In genomic region chr11:20112291-20113146, GRCh38 we compare ENCODE assay signal across 1 cellular context.
TF ChIP-seq lines count a peak whose summit lies in the region.

No MANE protein-coding gene starts in this region.

TF ChIP-seq in HEK293, 187 proteins besides CTCF, POLR2A, EP300 and RAD21 (continued from another document and continues in another):
- no peak for TF ChIP-seq ZNF555 (tag by site-specific recombination; conservative IDR thresholded peaks at IDR 0.05)
- TF ChIP-seq ZNF174 (tag by site-specific recombination; IDR thresholded peaks at IDR 0.05): no peak
- no peak for TF ChIP-seq ZNF16 (tag by site-specific recombination; IDR thresholded peaks at IDR 0.05; ENCODE audit: low read depth)
- TF ChIP-seq ZNF645 (tag by site-specific recombination; IDR thresholded peaks at IDR 0.05): no peak
- TF ChIP-seq RBAK (tag by site-specific recombination; IDR thresholded peaks at IDR 0.05): peak; percentile 68; the same call in 1 of the 2 replicates
- TF ChIP-seq PBX3 (CRISPR knock-in tag; IDR thresholded peaks at IDR 0.05): 0 out of 2 replicates have a peak, but pooled peaks have one; percentile 56
- TF ChIP-seq ZNF629 (tag by site-specific recombination; IDR thresholded peaks at IDR 0.05): peak; percentile 87
- peak; percentile 79 for TF ChIP-seq ZNF76 (tag by site-specific recombination; IDR thresholded peaks at IDR 0.05; ENCODE audit: borderline replicate concordance, low read depth)
- TF ChIP-seq PRDM2 (tag by site-specific recombination; IDR thresholded peaks at IDR 0.05; ENCODE audit: borderline replicate concordance): no peak
- TF ChIP-seq GLIS1 (tag by site-specific recombination; IDR thresholded peaks at IDR 0.05): peak; percentile 18; the same call in 1 of the 2 replicates
- TF ChIP-seq, protein P1, sequence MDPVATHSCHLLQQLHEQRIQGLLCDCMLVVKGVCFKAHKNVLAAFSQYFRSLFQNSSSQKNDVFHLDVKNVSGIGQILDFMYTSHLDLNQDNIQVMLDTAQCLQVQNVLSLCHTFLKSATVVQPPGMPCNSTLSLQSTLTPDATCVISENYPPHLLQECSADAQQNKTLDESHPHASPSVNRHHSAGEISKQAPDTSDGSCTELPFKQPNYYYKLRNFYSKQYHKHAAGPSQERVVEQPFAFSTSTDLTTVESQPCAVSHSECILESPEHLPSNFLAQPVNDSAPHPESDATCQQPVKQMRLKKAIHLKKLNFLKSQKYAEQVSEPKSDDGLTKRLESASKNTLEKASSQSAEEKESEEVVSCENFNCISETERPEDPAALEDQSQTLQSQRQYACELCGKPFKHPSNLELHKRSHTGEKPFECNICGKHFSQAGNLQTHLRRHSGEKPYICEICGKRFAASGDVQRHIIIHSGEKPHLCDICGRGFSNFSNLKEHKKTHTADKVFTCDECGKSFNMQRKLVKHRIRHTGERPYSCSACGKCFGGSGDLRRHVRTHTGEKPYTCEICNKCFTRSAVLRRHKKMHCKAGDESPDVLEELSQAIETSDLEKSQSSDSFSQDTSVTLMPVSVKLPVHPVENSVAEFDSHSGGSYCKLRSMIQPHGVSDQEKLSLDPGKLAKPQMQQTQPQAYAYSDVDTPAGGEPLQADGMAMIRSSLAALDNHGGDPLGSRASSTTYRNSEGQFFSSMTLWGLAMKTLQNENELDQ (tag by site-specific recombination; IDR thresholded peaks at IDR 0.05; ENCODE audit: low read depth): no peak
- no peak for TF ChIP-seq ZNF214 (tag by site-specific recombination; IDR thresholded peaks at IDR 0.05; ENCODE audit: borderline replicate concordance)
- TF ChIP-seq, protein P2, sequence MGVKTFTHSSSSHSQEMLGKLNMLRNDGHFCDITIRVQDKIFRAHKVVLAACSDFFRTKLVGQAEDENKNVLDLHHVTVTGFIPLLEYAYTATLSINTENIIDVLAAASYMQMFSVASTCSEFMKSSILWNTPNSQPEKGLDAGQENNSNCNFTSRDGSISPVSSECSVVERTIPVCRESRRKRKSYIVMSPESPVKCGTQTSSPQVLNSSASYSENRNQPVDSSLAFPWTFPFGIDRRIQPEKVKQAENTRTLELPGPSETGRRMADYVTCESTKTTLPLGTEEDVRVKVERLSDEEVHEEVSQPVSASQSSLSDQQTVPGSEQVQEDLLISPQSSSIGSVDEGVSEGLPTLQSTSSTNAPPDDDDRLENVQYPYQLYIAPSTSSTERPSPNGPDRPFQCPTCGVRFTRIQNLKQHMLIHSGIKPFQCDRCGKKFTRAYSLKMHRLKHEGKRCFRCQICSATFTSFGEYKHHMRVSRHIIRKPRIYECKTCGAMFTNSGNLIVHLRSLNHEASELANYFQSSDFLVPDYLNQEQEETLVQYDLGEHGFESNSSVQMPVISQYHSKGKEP (tag by site-specific recombination; IDR thresholded peaks at IDR 0.05): no peak
- TF ChIP-seq ZNF571 (tag by site-specific recombination; IDR thresholded peaks at IDR 0.05): no peak
- no peak for TF ChIP-seq REPIN1 (tag by site-specific recombination; IDR thresholded peaks at IDR 0.05; ENCODE audit: low read depth)
- peak; percentile 31; the same call in 1 of the 2 replicates for TF ChIP-seq ZNF394 (tag by site-specific recombination; IDR thresholded peaks at IDR 0.05; ENCODE audit: borderline replicate concordance)
- TF ChIP-seq ZNF843 (tag by site-specific recombination; IDR thresholded peaks at IDR 0.05): no peak; the same call in 1 of the 2 replicates
- no peak for TF ChIP-seq ZNF157 (tag by site-specific recombination; IDR thresholded peaks at IDR 0.05)
- no peak for TF ChIP-seq ZSCAN5A (tag by site-specific recombination; IDR thresholded peaks at IDR 0.05)
- TF ChIP-seq ZNF48 (tag by site-specific recombination; IDR thresholded peaks at IDR 0.05): no peak
- TF ChIP-seq ZNF18 (tag by site-specific recombination; IDR thresholded peaks at IDR 0.05): no peak
- no peak for TF ChIP-seq ZNF792 (tag by site-specific recombination; IDR thresholded peaks at IDR 0.05)
- 0 out of 2 replicates have a peak, but pooled peaks have one; percentile 19 for TF ChIP-seq ZSCAN30 (tag by site-specific recombination; IDR thresholded peaks at IDR 0.05)
- TF ChIP-seq ZNF138 (tag by site-specific recombination; IDR thresholded peaks at IDR 0.05; ENCODE audit: borderline replicate concordance): no peak
- TF ChIP-seq OVOL3 (tag by site-specific recombination; IDR thresholded peaks at IDR 0.05): no peak
- TF ChIP-seq ZSCAN4 (tag by site-specific recombination; IDR thresholded peaks at IDR 0.05): no peak
- no peak for TF ChIP-seq ZNF23 (tag by site-specific recombination; IDR thresholded peaks at IDR 0.05; ENCODE audit: borderline replicate concordance)
- no peak for TF ChIP-seq YY2 (tag by site-specific recombination; IDR thresholded peaks at IDR 0.05)
- no peak for TF ChIP-seq ZNF791 (tag by site-specific recombination; IDR thresholded peaks at IDR 0.05)
- peak; percentile 69 for TF ChIP-seq KLF8 (tag by site-specific recombination; IDR thresholded peaks at IDR 0.05)
- no peak for TF ChIP-seq ZNF184 (tag by site-specific recombination; IDR thresholded peaks at IDR 0.05)
- TF ChIP-seq HOXA7 (CRISPR knock-in tag; IDR thresholded peaks at IDR 0.05; ENCODE audit: borderline replicate concordance): no peak
- peak; percentile 90 for TF ChIP-seq ZNF341 (tag by site-specific recombination; IDR thresholded peaks at IDR 0.05; ENCODE audit: low read depth)
- no peak for TF ChIP-seq ZFHX2 (tag by site-specific recombination; conservative IDR thresholded peaks at IDR 0.05)
- TF ChIP-seq ZNF660 (tag by site-specific recombination; IDR thresholded peaks at IDR 0.05): 0 out of 2 replicates have a peak, but pooled peaks have one; percentile 34
- TF ChIP-seq ZNF132 (tag by site-specific recombination; IDR thresholded peaks at IDR 0.05; ENCODE audit: borderline replicate concordance): no peak
- peak; percentile 92 for TF ChIP-seq PRDM10 (tag by site-specific recombination; IDR thresholded peaks at IDR 0.05)
